Comparison of ENCODE assay signal across 16 cellular contexts in the genomic region with DNA sequence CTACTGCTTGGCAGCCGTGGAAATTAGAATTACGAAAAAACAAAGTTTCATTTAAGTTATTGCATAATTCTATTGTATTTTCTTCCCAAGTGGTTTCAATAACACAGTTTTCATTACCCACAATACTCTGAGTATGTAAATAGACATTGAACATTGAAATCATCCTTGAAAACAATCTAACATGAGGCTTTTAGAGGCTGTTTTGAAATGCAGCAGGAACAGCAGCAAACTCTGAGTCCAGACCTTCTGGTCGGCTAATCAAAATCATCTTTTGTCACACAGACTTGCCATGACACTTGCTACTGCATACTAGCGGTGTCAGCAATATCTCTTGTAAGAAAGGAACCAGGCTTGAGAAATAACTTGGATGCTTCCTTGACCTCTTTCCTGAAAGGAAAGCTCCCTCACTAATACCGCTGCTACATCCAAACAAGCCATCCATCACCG.
"Had no signal": no experiment of that assay in that cellular context is flagged by ENCODE, and none has a peak within 500 bp of the region (broad histone marks: within the 10 kb centered on the region; RNA-seq: fewer than 3 reads in every experiment).

No MANE protein-coding gene starts in this region.

- H3K27ac ChIP-seq: esophagus squamous epithelium, gastroesophageal sphincter had no signal

- DNase-seq: activated CD4-positive, alpha-beta memory T cell treated with anti-CD3 and anti-CD28 coated beads, Interleukin-2, amount 10 ng/mL, durations not matched to agents 7 days and 5 days; activated CD4-positive, alpha-beta T cell treated with anti-CD3 and anti-CD28 coated beads for 36 hours; activated effector memory CD4-positive, alpha-beta T cell treated with Interleukin-2 at 50 U/mL for 16 hours; activated T-cell treated with anti-CD3 and anti-CD28 coated beads, Interleukin-2, amount 50 U/mL, for 24 hours; amniotic stem cell; esophagus squamous epithelium; left colon; mammary epithelial cell; occipital lobe; right cardiac atrium; stimulated activated naive CD8-positive, alpha-beta T cell treated with anti-CD3 and anti-CD28 coated beads, Interleukin-15, amount 100 ng/mL, for 72 hours; T-helper 17 cell had no signal

- H3K9me3 ChIP-seq: esophagus squamous epithelium, gastroesophageal sphincter had no signal

- ATAC-seq: activated CD4-positive, alpha-beta T cell treated with anti-CD3 and anti-CD28 coated beads for 36 hours; gastroesophageal sphincter; left colon; natural killer cell treated with Interleukin-12 subunit alpha and Interleukin-12 subunit beta and Interleukin-15 and Interleukin-18, amount 100 ng/mL, for 72 hours; right cardiac atrium; stimulated activated naive CD8-positive, alpha-beta T cell treated with anti-CD3 and anti-CD28 coated beads, Interleukin-15, amount 100 ng/mL, for 72 hours; T-helper 17 cell had no signal

- H3K27me3 ChIP-seq: esophagus squamous epithelium, gastroesophageal sphincter had no signal

- H3K36me3 ChIP-seq: esophagus squamous epithelium had no signal

- H3K4me1 ChIP-seq: esophagus squamous epithelium had no signal

- H3K4me3 ChIP-seq: esophagus squamous epithelium, gastroesophageal sphincter had no signal

- FAIRE-seq: colon, islet of Langerhans had no signal
